1 cellular context compared by ENCODE assay signal in the genomic region with DNA sequence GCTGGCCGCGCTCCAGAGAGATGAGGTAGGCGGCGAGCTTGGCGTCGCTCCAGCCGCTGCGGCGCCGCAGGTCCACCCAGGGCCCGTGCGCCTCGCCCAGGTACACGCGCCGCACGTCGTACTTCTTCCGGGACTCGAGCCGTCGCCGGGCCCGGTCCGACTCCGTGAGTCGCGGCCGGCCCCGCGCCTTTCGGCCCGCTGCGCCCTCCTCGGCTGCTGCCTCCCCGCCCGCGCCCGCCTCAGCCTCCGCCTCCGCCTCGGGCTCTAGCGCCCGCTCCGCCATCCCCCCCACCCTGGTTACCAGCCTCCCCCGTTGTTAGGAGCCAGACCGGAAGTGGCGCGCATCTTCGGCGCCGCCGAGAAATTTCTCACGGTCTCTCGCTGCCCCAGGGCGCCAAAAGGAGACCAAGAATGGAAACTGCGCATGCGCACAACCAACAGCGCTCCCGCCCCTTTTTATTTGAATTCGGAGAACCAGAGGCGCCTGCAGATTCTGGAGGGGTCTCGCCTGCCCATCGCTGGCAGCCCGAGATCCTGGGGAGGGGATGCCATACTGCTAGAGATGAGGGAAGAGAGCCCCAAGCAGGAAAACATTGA.
A peak's percentile ranks its signal among the peaks of the same experiment; 100 is the strongest.
TF ChIP-seq lines count a peak whose summit lies in the region.

A gene with protein sequence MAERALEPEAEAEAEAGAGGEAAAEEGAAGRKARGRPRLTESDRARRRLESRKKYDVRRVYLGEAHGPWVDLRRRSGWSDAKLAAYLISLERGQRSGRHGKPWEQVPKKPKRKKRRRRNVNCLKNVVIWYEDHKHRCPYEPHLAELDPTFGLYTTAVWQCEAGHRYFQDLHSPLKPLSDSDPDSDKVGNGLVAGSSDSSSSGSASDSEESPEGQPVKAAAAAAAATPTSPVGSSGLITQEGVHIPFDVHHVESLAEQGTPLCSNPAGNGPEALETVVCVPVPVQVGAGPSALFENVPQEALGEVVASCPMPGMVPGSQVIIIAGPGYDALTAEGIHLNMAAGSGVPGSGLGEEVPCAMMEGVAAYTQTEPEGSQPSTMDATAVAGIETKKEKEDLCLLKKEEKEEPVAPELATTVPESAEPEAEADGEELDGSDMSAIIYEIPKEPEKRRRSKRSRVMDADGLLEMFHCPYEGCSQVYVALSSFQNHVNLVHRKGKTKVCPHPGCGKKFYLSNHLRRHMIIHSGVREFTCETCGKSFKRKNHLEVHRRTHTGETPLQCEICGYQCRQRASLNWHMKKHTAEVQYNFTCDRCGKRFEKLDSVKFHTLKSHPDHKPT (minus strand): TSS at position 336 of the 597 bp plus-strand sequence. CDS start 53 bp downstream, at position 283.

TF ChIP-seq in GM12878, 131 proteins besides CTCF, POLR2A, EP300 and RAD21 (continued from another document):
- TF ChIP-seq, protein P1, sequence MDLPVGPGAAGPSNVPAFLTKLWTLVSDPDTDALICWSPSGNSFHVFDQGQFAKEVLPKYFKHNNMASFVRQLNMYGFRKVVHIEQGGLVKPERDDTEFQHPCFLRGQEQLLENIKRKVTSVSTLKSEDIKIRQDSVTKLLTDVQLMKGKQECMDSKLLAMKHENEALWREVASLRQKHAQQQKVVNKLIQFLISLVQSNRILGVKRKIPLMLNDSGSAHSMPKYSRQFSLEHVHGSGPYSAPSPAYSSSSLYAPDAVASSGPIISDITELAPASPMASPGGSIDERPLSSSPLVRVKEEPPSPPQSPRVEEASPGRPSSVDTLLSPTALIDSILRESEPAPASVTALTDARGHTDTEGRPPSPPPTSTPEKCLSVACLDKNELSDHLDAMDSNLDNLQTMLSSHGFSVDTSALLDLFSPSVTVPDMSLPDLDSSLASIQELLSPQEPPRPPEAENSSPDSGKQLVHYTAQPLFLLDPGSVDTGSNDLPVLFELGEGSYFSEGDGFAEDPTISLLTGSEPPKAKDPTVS (IDR thresholded peaks at IDR 0.05; ENCODE audit: low read depth, low read length), result no peak
- no peak for TF ChIP-seq NFIC (IDR thresholded peaks at IDR 0.05; ENCODE audit: low read depth, low read length)
- TF ChIP-seq, protein P2, sequence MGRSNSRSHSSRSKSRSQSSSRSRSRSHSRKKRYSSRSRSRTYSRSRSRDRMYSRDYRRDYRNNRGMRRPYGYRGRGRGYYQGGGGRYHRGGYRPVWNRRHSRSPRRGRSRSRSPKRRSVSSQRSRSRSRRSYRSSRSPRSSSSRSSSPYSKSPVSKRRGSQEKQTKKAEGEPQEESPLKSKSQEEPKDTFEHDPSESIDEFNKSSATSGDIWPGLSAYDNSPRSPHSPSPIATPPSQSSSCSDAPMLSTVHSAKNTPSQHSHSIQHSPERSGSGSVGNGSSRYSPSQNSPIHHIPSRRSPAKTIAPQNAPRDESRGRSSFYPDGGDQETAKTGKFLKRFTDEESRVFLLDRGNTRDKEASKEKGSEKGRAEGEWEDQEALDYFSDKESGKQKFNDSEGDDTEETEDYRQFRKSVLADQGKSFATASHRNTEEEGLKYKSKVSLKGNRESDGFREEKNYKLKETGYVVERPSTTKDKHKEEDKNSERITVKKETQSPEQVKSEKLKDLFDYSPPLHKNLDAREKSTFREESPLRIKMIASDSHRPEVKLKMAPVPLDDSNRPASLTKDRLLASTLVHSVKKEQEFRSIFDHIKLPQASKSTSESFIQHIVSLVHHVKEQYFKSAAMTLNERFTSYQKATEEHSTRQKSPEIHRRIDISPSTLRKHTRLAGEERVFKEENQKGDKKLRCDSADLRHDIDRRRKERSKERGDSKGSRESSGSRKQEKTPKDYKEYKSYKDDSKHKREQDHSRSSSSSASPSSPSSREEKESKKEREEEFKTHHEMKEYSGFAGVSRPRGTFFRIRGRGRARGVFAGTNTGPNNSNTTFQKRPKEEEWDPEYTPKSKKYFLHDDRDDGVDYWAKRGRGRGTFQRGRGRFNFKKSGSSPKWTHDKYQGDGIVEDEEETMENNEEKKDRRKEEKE (IDR thresholded peaks at IDR 0.05), result 0 out of 2 replicates have a peak, but pooled peaks have one; percentile 62
- no peak for TF ChIP-seq SUZ12 (IDR thresholded peaks at IDR 0.05; ENCODE audit: unreplicated experiment)
- peak; percentile 12 for TF ChIP-seq RELA (IDR thresholded peaks at IDR 0.05; ENCODE audit: borderline replicate concordance, partially characterized antibody)
- peak; percentile 93 for TF ChIP-seq SREBF2 (IDR thresholded peaks at IDR 0.05; ENCODE audit: low read length)
- TF ChIP-seq BRCA1 (IDR thresholded peaks at IDR 0.05; ENCODE audit: low read depth, low read length), result no peak
- TF ChIP-seq ZNF24 (IDR thresholded peaks at IDR 0.05), result no peak
- no peak for TF ChIP-seq JUND (IDR thresholded peaks at IDR 0.05; ENCODE audit: low read depth, low read length)
